9 cellular contexts compared by ENCODE assay signal in the genomic region with DNA sequence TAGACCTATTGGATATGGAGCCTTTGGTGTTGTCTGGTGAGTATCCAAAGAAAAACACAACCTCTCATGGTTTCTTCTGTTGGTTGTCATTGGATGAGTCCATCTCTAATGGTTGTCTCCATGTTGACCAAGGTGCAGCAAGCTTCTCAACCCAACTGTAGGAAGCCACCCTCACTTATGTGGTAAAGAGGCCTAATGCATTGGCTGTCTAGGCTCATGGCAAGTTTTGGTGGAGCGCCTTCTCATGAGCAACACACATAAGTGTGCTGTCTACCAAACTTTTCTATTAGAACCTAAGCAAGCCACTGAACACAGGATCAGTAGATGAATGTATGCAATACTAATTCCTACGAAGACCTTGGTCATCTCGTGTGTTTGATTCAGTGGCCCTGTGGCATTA. TPM values are rescaled to one million over a fixed set of nuclear protein-coding genes. Genes with fewer than 3 reads are reported as not detected.
DNase-seq lines count a peak whose midpoint lies in the region; TF ChIP-seq lines count a peak whose summit lies in the region.
"Had no signal": no experiment of that assay in that cellular context is flagged by ENCODE, and none has a peak within 500 bp of the region (broad histone marks: within the 10 kb centered on the region; RNA-seq: fewer than 3 reads in every experiment).

No MANE protein-coding gene starts in this region.

- POLR2A ChIA-PET in Caco-2 (lab: Charles Lee), result no interaction called here

- DNase-seq in Caco-2 (no peak), Karpas-422 (peak; percentile 58), chondrocyte (ENCODE audit: low spot score) (no peak), nephron progenitor cell (no peak), kidney tubule cell (ENCODE audit: low spot score) (no peak), substantia nigra (lab: John Stamatoyannopoulos, UW) (no peak), GM19238 (ENCODE audit: insufficient read length, low spot score) (no peak), NCI-H2227 (lab: John Stamatoyannopoulos, UW; ENCODE audit: unreplicated experiment) (no peak)
- DNase-seq: stomach had no signal

- H3K9ac ChIP-seq in Karpas-422 (ENCODE audit: low read length), result peak overlapping the region; percentile 88

- peak overlapping the region; percentile 99 for H3K4me3 Mint-ChIP-seq in Caco-2 (ENCODE audit: unreplicated experiment)
- H3K4me3 Mint-ChIP-seq in chondrocyte (ENCODE audit: unreplicated experiment), result peak overlapping the region; percentile 82
- H3K4me3 Mint-ChIP-seq in nephron progenitor cell, result peak overlapping the region; percentile 96

- no peak overlapping the region for H2AFZ ChIP-seq in Karpas-422 (ENCODE audit: low read length)

- H3K36me3 ChIP-seq in Caco-2 (ENCODE audit: control insufficient read depth, insufficient read depth, low read length), result peaks cover 5% of the 10 kb centered on the region; the same call in 1 of the 2 replicates
- H3K36me3 ChIP-seq in Karpas-422 (ENCODE audit: insufficient read depth, low read length), result peaks cover 24% of the 10 kb centered on the region
- H3K36me3 ChIP-seq: stomach had no signal

- peaks cover 34% of the 10 kb centered on the region for H3K4me1 Mint-ChIP-seq in Caco-2 (ENCODE audit: low read depth, unreplicated experiment)
- peaks cover 70% of the 10 kb centered on the region for H3K4me1 Mint-ChIP-seq in chondrocyte (ENCODE audit: low read depth)
- H3K4me1 Mint-ChIP-seq in nephron progenitor cell, result peaks cover 62% of the 10 kb centered on the region

- H3K9me3 ChIP-seq in Caco-2 (no peaks in the 10 kb centered on the region), Karpas-422 (ENCODE audit: low read length) (no peaks in the 10 kb centered on the region)
- H3K9me3 ChIP-seq: stomach had no signal

- H3K4me1 ChIP-seq in Caco-2, result peaks cover 40% of the 10 kb centered on the region
- H3K4me1 ChIP-seq in Karpas-422 (ENCODE audit: low read length), result peaks cover 64% of the 10 kb centered on the region

- H3K27me3 ChIP-seq in Caco-2 (replicated peaks; ENCODE audit: control insufficient read depth, insufficient read depth, low read length) (no peaks in the 10 kb centered on the region), Karpas-422 (ENCODE audit: low read length) (no peaks in the 10 kb centered on the region)
- H3K27me3 ChIP-seq: stomach had no signal

- H3K79me2 ChIP-seq in Karpas-422 (ENCODE audit: low read length), result peaks cover 63% of the 10 kb centered on the region

- peak overlapping the region; percentile 71 for H3K4me2 ChIP-seq in Karpas-422 (ENCODE audit: low read depth, low read length, poor library complexity, severe bottlenecking)

- H3K4me3 ChIP-seq in Caco-2 (ENCODE audit: low read depth, low read length), result 0 out of 2 replicates have a peak overlapping the region, but pooled peaks have one; percentile 87
- H3K4me3 ChIP-seq in Karpas-422 (ENCODE audit: low read length), result peak overlapping the region; percentile 75

- BruUV-seq in Caco-2 (replicated peaks; lab: Mats Ljungman, UMichigan), result no TSS peak

- peaks cover 19% of the 10 kb centered on the region; the same call in 1 of the 2 replicates for H4K20me1 ChIP-seq in Karpas-422 (ENCODE audit: insufficient read depth, low read depth, low read length)

- H3K27ac ChIP-seq in Karpas-422 (ENCODE audit: low read length), result peak overlapping the region; percentile 85
- no peak overlapping the region for H3K27ac ChIP-seq in substantia nigra (ENCODE audit: low read depth, low read length, poor library complexity, severe bottlenecking)
- H3K27ac ChIP-seq: stomach had no signal

- CTCF ChIA-PET in Caco-2 (lab: Charles Lee), result interaction anchor here (0.8 kb wide), 1 partner anchor 12 kb away, joined by 3 read pairs; no protein-coding TSS in a partner anchor

- H3K36me3 Mint-ChIP-seq in Caco-2 (ENCODE audit: insufficient read depth, unreplicated experiment) (peaks cover 36% of the 10 kb centered on the region), chondrocyte (ENCODE audit: low read depth) (no peaks in the 10 kb centered on the region), nephron progenitor cell (ENCODE audit: low read depth) (peaks cover 17% of the 10 kb centered on the region)

- H3K9me2 ChIP-seq in Karpas-422 (replicated peaks; ENCODE audit: insufficient read depth, low read length), result no peaks in the 10 kb centered on the region

- H3K27me3 Mint-ChIP-seq in Caco-2 (ENCODE audit: insufficient read depth, unreplicated experiment) (no peaks in the 10 kb centered on the region), chondrocyte (ENCODE audit: low read depth) (no peaks in the 10 kb centered on the region), nephron progenitor cell (ENCODE audit: low read depth, poor library complexity) (peaks cover 4% of the 10 kb centered on the region)

- intact Hi-C loops in Caco-2 (cut with micrococcal nuclease; ENCODE audit: unreplicated experiment), result loop anchor here (5.0 to 10.0 kb wide), 5 partner anchors 91 to 294 kb away; a partner anchor contains a TSS

- TF ChIP-seq CTCF in Caco-2 (IDR thresholded peaks at IDR 0.05; ENCODE audit: insufficient read depth in 1 of 2, low read depth in 1 of 2, low read length in 1 of 2, severe bottlenecking in 1 of 2, unreplicated experiment in 1 of 2) (no peak), chondrocyte (IDR thresholded peaks at IDR 0.05) (no peak), nephron progenitor cell (IDR thresholded peaks at IDR 0.05) (no peak)

- H3K27ac Mint-ChIP-seq in Caco-2 (ENCODE audit: unreplicated experiment) (peak overlapping the region; percentile 93), chondrocyte (ENCODE audit: unreplicated experiment) (peak overlapping the region; percentile 27), nephron progenitor cell (no peak overlapping the region)

- H3K9me3 Mint-ChIP-seq in Caco-2 (ENCODE audit: unreplicated experiment) (no peaks in the 10 kb centered on the region), chondrocyte (ENCODE audit: low read depth) (no peaks in the 10 kb centered on the region), nephron progenitor cell (peaks cover 13% of the 10 kb centered on the region)

RNA-seq across cellular contexts. Expression of a gene that starts 0.8 kb away (rescaled TPM):
- total RNA-seq in Caco-2 (2022) (84.5 and 87.3 TPM in 2 replicates), chondrocyte (11.8 to 14.5 TPM (median 12.9 TPM) in 3 replicates)
- 36.0 and 60.0 TPM in 2 replicates for total RNA-seq in Karpas-422 (2014; rRNA removed; shearing (Covaris generic); ENCODE audit: low replicate concordance)
